26 cellular contexts compared by ENCODE assay signal in the genomic region with DNA sequence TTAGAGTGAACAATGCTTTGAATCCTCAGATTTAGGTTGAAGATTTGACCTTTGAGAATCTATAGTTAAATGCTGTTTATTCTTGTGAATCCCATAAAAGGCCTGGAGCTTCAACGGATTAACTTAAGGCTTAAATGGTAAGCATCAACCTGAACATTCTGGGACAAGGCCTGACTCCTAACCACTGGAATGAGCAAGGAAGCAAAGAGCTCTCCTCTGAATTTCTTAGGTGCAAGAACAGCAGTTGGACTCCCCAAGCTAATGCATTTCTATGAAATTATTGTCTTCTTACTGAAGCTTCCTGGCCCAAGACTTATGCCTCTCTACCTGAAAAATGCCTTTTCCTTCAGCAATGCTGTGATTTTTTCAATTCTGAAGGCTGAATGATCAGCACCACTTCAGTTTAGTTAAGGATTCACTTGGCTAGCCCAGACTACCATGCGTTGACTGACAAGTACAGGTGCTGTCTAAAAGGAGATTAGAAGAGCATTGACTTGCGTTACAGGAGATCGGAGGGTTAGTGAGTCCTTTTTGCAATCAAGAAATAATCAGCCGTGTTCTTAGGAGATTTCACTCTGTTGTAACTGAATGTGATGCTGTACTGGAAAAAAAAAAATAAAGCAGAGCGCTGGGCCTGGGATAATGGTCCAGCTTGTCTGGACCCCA.
"Had no signal": no experiment of that assay in that cellular context is flagged by ENCODE, and none has a peak within 500 bp of the region (broad histone marks: within the 10 kb centered on the region; RNA-seq: fewer than 3 reads in every experiment).

No MANE protein-coding gene starts in this region.

- FAIRE-seq: astrocyte, K562, RCC 7860 had no signal

- H3K4me3 ChIP-seq: K562 had no signal

- H3K27me3 ChIP-seq: brain microvascular endothelial cell had no signal

- H3K27ac Mint-ChIP-seq: activated B cell treated with CpG ODN at 0.5 μM for 24 hours; activated CD4-positive, alpha-beta T cell treated with anti-CD3 and anti-CD28 coated beads, Interleukin-2, amount 10 ng/mL, durations not matched to agents 24 days and 14 days; activated CD8-positive, alpha-beta memory T cell treated with anti-CD3 and anti-CD28 coated beads, Interleukin-2, amount 10 ng/mL, durations not matched to agents 7 days and 5 days; activated naive CD4-positive, alpha-beta T cell treated with anti-CD3 and anti-CD28 coated beads, Interleukin-2, amount 50 U/mL, for 72 hours; activated naive CD8-positive, alpha-beta T cell treated with anti-CD3 and anti-CD28 coated beads, Interleukin-2, amount 50 U/mL, for 24 hours; T-helper 1 cell treated with Interleukin-12 subunit alpha and Interleukin-12 subunit beta and Interleukin-4 antibody, amounts not matched to agents 30 μg/mL and 1 μg/mL, for 36 hours had no signal

- H3K9me3 Mint-ChIP-seq: activated B cell treated with CpG ODN at 0.5 μM for 24 hours; activated naive CD4-positive, alpha-beta T cell treated with anti-CD3 and anti-CD28 coated beads, Interleukin-2, amount 50 U/mL, for 72 hours; activated naive CD8-positive, alpha-beta T cell treated with anti-CD3 and anti-CD28 coated beads, Interleukin-2, amount 50 U/mL, for 24 hours; activated T-cell treated with anti-CD3 and anti-CD28 coated beads, Interleukin-2, amount 50 U/mL, for 4 hours; T-helper 1 cell treated with Interleukin-12 subunit alpha and Interleukin-12 subunit beta and Interleukin-4 antibody, amounts not matched to agents 30 μg/mL and 1 μg/mL, for 36 hours had no signal

- H3K27me3 Mint-ChIP-seq: activated B cell treated with CpG ODN at 0.5 μM for 24 hours; activated CD4-positive, alpha-beta T cell treated with anti-CD3 and anti-CD28 coated beads, Interleukin-2, amount 10 ng/mL, durations not matched to agents 24 days and 14 days; activated CD8-positive, alpha-beta memory T cell treated with anti-CD3 and anti-CD28 coated beads, Interleukin-2, amount 10 ng/mL, durations not matched to agents 7 days and 5 days had no signal

- H3K27ac ChIP-seq: brain microvascular endothelial cell had no signal

- H3K36me3 ChIP-seq: brain microvascular endothelial cell had no signal

- H3K4me1 Mint-ChIP-seq: activated B cell treated with CpG ODN at 0.5 μM for 24 hours; activated CD4-positive, alpha-beta T cell treated with anti-CD3 and anti-CD28 coated beads, Interleukin-2, amount 10 ng/mL, durations not matched to agents 24 days and 14 days; activated CD8-positive, alpha-beta memory T cell treated with anti-CD3 and anti-CD28 coated beads, Interleukin-2, amount 10 ng/mL, durations not matched to agents 7 days and 5 days; activated naive CD8-positive, alpha-beta T cell treated with anti-CD3 and anti-CD28 coated beads, Interleukin-2, amount 50 U/mL, for 24 hours had no signal

- H3K36me3 Mint-ChIP-seq: activated CD8-positive, alpha-beta memory T cell treated with anti-CD3 and anti-CD28 coated beads, Interleukin-2, amount 10 ng/mL, durations not matched to agents 7 days and 5 days; activated naive CD4-positive, alpha-beta T cell treated with anti-CD3 and anti-CD28 coated beads, Interleukin-2, amount 50 U/mL, for 72 hours had no signal

- DNase-seq: activated B cell treated with CpG ODN at 0.5 μM for 24 hours; activated CD4-positive, alpha-beta T cell treated with anti-CD3 and anti-CD28 coated beads for 1 hour; activated CD4-positive, alpha-beta T cell treated with anti-CD3 and anti-CD28 coated beads, Interleukin-2, amount 10 ng/mL, durations not matched to agents 24 days and 14 days; activated CD4-positive, alpha-beta T cell treated with anti-CD3 and anti-CD28 coated beads, Interleukin-2, amount 50 U/mL, for 48 hours; activated CD8-positive, alpha-beta memory T cell treated with anti-CD3 and anti-CD28 coated beads, Interleukin-2, amount 10 ng/mL, durations not matched to agents 7 days and 5 days; activated effector memory CD4-positive, alpha-beta T cell treated with anti-CD3 and anti-CD28 coated beads, Interleukin-2, amount 50 U/mL, for 16 hours; activated naive CD4-positive, alpha-beta T cell treated with Interleukin-2 at 50 U/mL for 16 hours; activated naive CD8-positive, alpha-beta T cell treated with anti-CD3 and anti-CD28 coated beads, Interleukin-2, amount 50 U/mL, for 24 hours; activated T-cell treated with anti-CD3 and anti-CD28 coated beads, Interleukin-2, amount 50 U/mL, for 4 hours; amniotic stem cell; brain microvascular endothelial cell; Kasumi-1; NCI-H1436 treated with DMSO at 0.1 percent for 48 hours; NCI-H187; NCI-H2081; NCI-H2171; NCI-H2227 treated with DMSO at 0.1 percent for 48 hours; NCI-H446 treated with DMSO at 0.1 percent for 48 hours; NCI-H524 treated with DMSO at 0.1 percent for 48 hours; PC-3; SHP77 had no signal

- ATAC-seq: activated CD8-positive, alpha-beta memory T cell treated with anti-CD3 and anti-CD28 coated beads, Interleukin-2, amount 10 ng/mL, durations not matched to agents 7 days and 5 days; activated naive CD4-positive, alpha-beta T cell treated with anti-CD3 and anti-CD28 coated beads, Interleukin-2, amount 50 U/mL, for 72 hours; activated naive CD8-positive, alpha-beta T cell treated with anti-CD3 and anti-CD28 coated beads, Interleukin-2, amount 50 U/mL, for 24 hours; activated T-cell treated with anti-CD3 and anti-CD28 coated beads, Interleukin-2, amount 50 U/mL, for 4 hours; K562; PC-3 had no signal

- H3K4me3 Mint-ChIP-seq: activated B cell treated with CpG ODN at 0.5 μM for 24 hours; activated CD4-positive, alpha-beta T cell treated with anti-CD3 and anti-CD28 coated beads, Interleukin-2, amount 10 ng/mL, durations not matched to agents 24 days and 14 days; activated CD8-positive, alpha-beta memory T cell treated with anti-CD3 and anti-CD28 coated beads, Interleukin-2, amount 10 ng/mL, durations not matched to agents 7 days and 5 days; activated naive CD8-positive, alpha-beta T cell treated with anti-CD3 and anti-CD28 coated beads, Interleukin-2, amount 50 U/mL, for 24 hours; activated T-cell treated with anti-CD3 and anti-CD28 coated beads, Interleukin-2, amount 50 U/mL, for 4 hours; T-helper 1 cell treated with Interleukin-12 subunit alpha and Interleukin-12 subunit beta and Interleukin-4 antibody, amounts not matched to agents 30 μg/mL and 1 μg/mL, for 36 hours had no signal
